ENCODE assay signal across 28 cellular contexts in the genomic region with DNA sequence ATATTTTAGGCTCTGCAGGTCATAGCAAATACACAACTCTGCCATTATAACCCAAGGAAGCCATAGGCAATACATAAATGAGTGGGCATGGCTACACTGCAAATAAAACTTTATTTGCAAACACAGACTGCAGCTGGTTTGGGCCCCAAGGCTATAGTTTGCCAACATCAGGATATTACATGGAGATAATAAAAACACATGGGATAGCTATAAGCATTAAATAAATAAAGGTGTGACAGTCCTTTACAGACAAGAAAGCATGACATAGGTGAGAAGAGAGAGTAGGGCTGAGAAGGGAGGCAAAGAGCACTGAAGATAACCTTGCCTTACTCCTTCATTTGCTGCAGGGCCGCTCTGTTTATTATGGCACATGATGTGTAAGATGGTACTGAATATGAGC.
"Had no signal": no experiment of that assay in that cellular context is flagged by ENCODE, and none has a peak within 500 bp of the region (broad histone marks: within the 10 kb centered on the region; RNA-seq: fewer than 3 reads in every experiment).

No MANE protein-coding gene starts in this region.

- H3K27ac ChIP-seq: dorsolateral prefrontal cortex, epithelial cell of prostate, esophagus muscularis mucosa, foreskin keratinocyte, gastroesophageal sphincter, heart right ventricle, lower lobe of right lung, ovary, right lobe of liver, suprapubic skin, vagina had no signal

- H3K36me3 ChIP-seq: esophagus muscularis mucosa, gastroesophageal sphincter, heart right ventricle, lower lobe of right lung, ovary, right lobe of liver, suprapubic skin, vagina had no signal

- ATAC-seq: foreskin keratinocyte; gastroesophageal sphincter; heart right ventricle; left ventricle myocardium superior; lower lobe of right lung; natural killer cell; right lobe of liver; stimulated activated naive CD8-positive, alpha-beta T cell treated with anti-CD3 and anti-CD28 coated beads, Interleukin-15, amount 100 ng/mL, for 72 hours had no signal

- H3K27me3 ChIP-seq: foreskin keratinocyte, ovary, right lobe of liver, suprapubic skin, vagina had no signal

- DNase-seq: dorsolateral prefrontal cortex; effector CD4-positive, alpha-beta T cell; glutamatergic neuron; heart right ventricle; hypothalamus; immature natural killer cell; islet precursor cell; kidney glomerular epithelial cell; left ventricle myocardium superior; lower lobe of right lung; natural killer cell; occipital lobe; ovary; right lobe of liver; stimulated activated CD4-positive, alpha-beta T cell treated with anti-CD3 and anti-CD28 coated beads, Interleukin-12 subunit alpha, Interleukin-12 subunit beta, amount 100 ng/mL, for 4 hours; stimulated activated CD4-positive, alpha-beta T cell treated with anti-CD3 and anti-CD28 coated beads, Interleukin-1b, Interleukin-23, amount 100 ng/mL, for 48 hours; stimulated activated CD4-positive, alpha-beta T cell treated with anti-CD3 and anti-CD28 coated beads, Interleukin-4, amount 100 ng/mL, for 1 hour; stimulated activated CD8-positive, alpha-beta memory T cell treated with anti-CD3 and anti-CD28 coated beads, Interleukin-4, amount 100 ng/mL, for 48 hours; stimulated activated naive CD4-positive, alpha-beta T cell; stimulated activated naive CD8-positive, alpha-beta T cell treated with anti-CD3 and anti-CD28 coated beads, Interleukin-15, amount 100 ng/mL, for 72 hours; trophoblast cell had no signal

- H3K4me1 ChIP-seq: esophagus muscularis mucosa, foreskin keratinocyte, gastroesophageal sphincter, heart right ventricle, lower lobe of right lung, right lobe of liver, suprapubic skin, vagina had no signal

- H3K9me3 ChIP-seq: esophagus muscularis mucosa, gastroesophageal sphincter, heart right ventricle, lower lobe of right lung, ovary, right lobe of liver, suprapubic skin, vagina had no signal

- H3K4me3 ChIP-seq: dorsolateral prefrontal cortex, esophagus muscularis mucosa, gastroesophageal sphincter, heart right ventricle, lower lobe of right lung, ovary, right lobe of liver, smooth muscle cell, suprapubic skin, vagina had no signal
